Comparison of ENCODE assay signal across 25 cellular contexts in the genomic region with DNA sequence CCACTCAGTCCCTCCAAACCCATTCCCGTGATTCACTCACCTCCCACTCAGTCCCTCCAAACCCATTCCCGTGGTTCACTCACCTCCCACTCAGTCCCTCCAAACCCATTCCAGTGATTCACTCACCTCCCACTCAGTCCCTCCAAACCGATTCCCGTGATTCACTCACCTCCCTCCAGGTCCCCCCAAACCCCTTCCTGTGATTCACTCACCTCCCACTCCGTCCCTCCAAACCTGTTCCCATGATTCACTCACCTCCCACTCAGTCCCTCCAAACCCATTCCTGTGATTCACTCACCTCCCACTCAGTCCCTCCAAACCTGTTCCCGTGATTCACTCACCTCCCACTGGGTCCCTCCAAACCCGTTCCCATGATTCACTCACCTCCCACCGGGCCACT.
"Had no signal": no experiment of that assay in that cellular context is flagged by ENCODE, and none has a peak within 500 bp of the region (broad histone marks: within the 10 kb centered on the region; RNA-seq: fewer than 3 reads in every experiment).

No MANE protein-coding gene starts in this region.

- H3K9ac ChIP-seq: SK-N-SH had no signal

- H3K9me3 ChIP-seq: MG63, SJCRH30, SK-N-SH had no signal

- H3K4me3 Mint-ChIP-seq: activated B cell treated with CpG ODN at 0.5 μM for 24 hours; activated CD4-positive, alpha-beta memory T cell treated with anti-CD3 and anti-CD28 coated beads, Interleukin-2, amount 10 ng/mL, durations not matched to agents 7 days and 5 days; activated CD4-positive, alpha-beta T cell treated with anti-CD3 and anti-CD28 coated beads, Interleukin-2, amount 10 ng/mL, durations not matched to agents 7 days and 5 days; activated naive CD4-positive, alpha-beta T cell treated with anti-CD3 and anti-CD28 coated beads for 36 hours; activated naive CD8-positive, alpha-beta T cell had no signal

- H3K36me3 ChIP-seq: MG63, SJCRH30 had no signal

- H3K4me3 ChIP-seq: MG63, SJCRH30 had no signal

- H3K27ac Mint-ChIP-seq: activated B cell treated with CpG ODN at 0.5 μM for 24 hours; activated CD4-positive, alpha-beta memory T cell treated with anti-CD3 and anti-CD28 coated beads, Interleukin-2, amount 10 ng/mL, durations not matched to agents 7 days and 5 days; activated CD4-positive, alpha-beta T cell treated with anti-CD3 and anti-CD28 coated beads, Interleukin-2, amount 10 ng/mL, durations not matched to agents 7 days and 5 days; activated naive CD4-positive, alpha-beta T cell treated with anti-CD3 and anti-CD28 coated beads for 36 hours; activated naive CD8-positive, alpha-beta T cell had no signal

- H3K9me3 Mint-ChIP-seq: activated B cell treated with CpG ODN at 0.5 μM for 24 hours; activated CD4-positive, alpha-beta T cell treated with anti-CD3 and anti-CD28 coated beads, Interleukin-2, amount 10 ng/mL, durations not matched to agents 7 days and 5 days; activated naive CD4-positive, alpha-beta T cell treated with anti-CD3 and anti-CD28 coated beads for 36 hours had no signal

- DNase-seq: activated B cell treated with CpG ODN at 0.5 μM for 24 hours; activated CD4-positive, alpha-beta memory T cell treated with anti-CD3 and anti-CD28 coated beads, Interleukin-2, amount 10 ng/mL, durations not matched to agents 7 days and 5 days; activated CD4-positive, alpha-beta T cell treated with anti-CD3 and anti-CD28 coated beads for 1 hour; activated CD4-positive, alpha-beta T cell treated with anti-CD3 and anti-CD28 coated beads, Interleukin-2, amount 10 ng/mL, durations not matched to agents 7 days and 5 days; activated effector memory CD4-positive, alpha-beta T cell treated with anti-CD3 and anti-CD28 coated beads, Interleukin-2, amount 50 U/mL, for 16 hours; activated naive CD4-positive, alpha-beta T cell treated with anti-CD3 and anti-CD28 coated beads for 36 hours; activated T-cell treated with anti-CD3 and anti-CD28 coated beads for 4 hours; central memory CD4-positive, alpha-beta T cell; MG63; MV-4-11; NCI-H1092 treated with DMSO at 0.1 percent for 48 hours; NCI-H1417 treated with DMSO at 0.1 percent for 48 hours; NCI-H1694 treated with DMSO at 0.1 percent for 48 hours; NCI-H2029 treated with DMSO at 0.1 percent for 48 hours; NCI-H345; NCI-H510A; NCI-H69; NK-92 treated with Interleukin-12 subunit alpha and Interleukin-12 subunit beta, amount 100 ng/mL, for 24 hours; OCI-M1; Right ventricle myocardium superior; SJCRH30; SK-N-SH had no signal

- H3K4me1 ChIP-seq: SJCRH30 had no signal

- H3K36me3 Mint-ChIP-seq: activated naive CD8-positive, alpha-beta T cell had no signal

- H3K9me2 ChIP-seq: SK-N-SH had no signal

- H3K4me1 Mint-ChIP-seq: activated B cell treated with CpG ODN at 0.5 μM for 24 hours; activated CD4-positive, alpha-beta memory T cell treated with anti-CD3 and anti-CD28 coated beads, Interleukin-2, amount 10 ng/mL, durations not matched to agents 7 days and 5 days; activated CD4-positive, alpha-beta T cell treated with anti-CD3 and anti-CD28 coated beads, Interleukin-2, amount 10 ng/mL, durations not matched to agents 7 days and 5 days had no signal

- H3K27me3 Mint-ChIP-seq: activated B cell treated with CpG ODN at 0.5 μM for 24 hours; activated CD4-positive, alpha-beta memory T cell treated with anti-CD3 and anti-CD28 coated beads, Interleukin-2, amount 10 ng/mL, durations not matched to agents 7 days and 5 days; activated CD4-positive, alpha-beta T cell treated with anti-CD3 and anti-CD28 coated beads, Interleukin-2, amount 10 ng/mL, durations not matched to agents 7 days and 5 days had no signal

- H3K4me2 ChIP-seq: SK-N-SH had no signal

- H3K27ac ChIP-seq: RWPE1, SJCRH30 had no signal

- ATAC-seq: Panc1 had no signal
